Comparison of ENCODE assay signal across 13 cellular contexts in the genomic region with DNA sequence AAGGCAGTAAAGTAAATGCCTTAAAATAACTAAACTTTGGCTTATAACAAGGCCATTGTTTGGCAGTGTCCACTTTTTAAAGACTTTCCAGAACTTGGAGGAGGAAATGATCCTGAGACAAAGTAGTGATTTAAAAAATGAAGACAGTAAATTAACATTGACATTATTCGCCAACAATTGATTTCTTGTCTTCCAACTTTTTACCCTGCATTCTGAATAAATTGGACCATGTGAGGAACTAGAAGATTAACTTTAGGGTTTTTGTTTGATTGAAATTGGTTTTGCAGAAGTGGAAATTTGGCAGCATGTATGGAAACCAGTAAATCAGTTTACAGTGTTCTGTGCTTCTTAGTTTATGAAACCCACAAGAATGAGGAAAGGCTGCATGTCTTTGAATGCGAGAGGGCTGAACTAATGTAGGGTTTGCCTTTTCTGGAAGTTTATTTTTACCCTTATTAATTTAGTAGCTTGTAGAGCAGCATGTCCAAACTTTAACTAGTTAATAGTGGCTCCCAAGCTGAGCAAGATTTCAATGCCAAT. TPM values are rescaled to one million over a fixed set of nuclear protein-coding genes. Genes with fewer than 3 reads are reported as not detected.
A peak's percentile ranks its signal among the peaks of the same experiment; 100 is the strongest.
DNase-seq lines count a peak whose midpoint lies in the region; ATAC-seq and TF ChIP-seq lines count a peak whose summit lies in the region.
"Had no signal": no experiment of that assay in that cellular context is flagged by ENCODE, and none has a peak within 500 bp of the region (broad histone marks: within the 10 kb centered on the region; RNA-seq: fewer than 3 reads in every experiment).

No MANE protein-coding gene starts in this region.

- no peaks in the 10 kb centered on the region for H3K27me3 Mint-ChIP-seq in activated T-helper 17 cell treated with anti-CD3 and anti-CD28 coated beads, Interleukin-2, amount 50 U/mL, for 72 hours
- H3K27me3 Mint-ChIP-seq in activated naive CD8-positive, alpha-beta T cell treated with anti-CD3 and anti-CD28 coated beads for 36 hours, result no peaks in the 10 kb centered on the region

- no peaks in the 10 kb centered on the region for H3K36me3 ChIP-seq in iPS-20b (ENCODE audit: insufficient read depth, low read depth, low read length)
- no peaks in the 10 kb centered on the region for H3K36me3 ChIP-seq in smooth muscle cell (ENCODE audit: low read depth)
- H3K36me3 ChIP-seq in MG63, result no peaks in the 10 kb centered on the region
- H3K36me3 ChIP-seq: HAP-1 had no signal

- no peak overlapping the region for H3K4me3 ChIP-seq in iPS-20b (ENCODE audit: low read length)
- no peak overlapping the region for H3K4me3 ChIP-seq in smooth muscle cell
- no peak overlapping the region for H3K4me3 ChIP-seq in MG63
- H3K4me3 ChIP-seq: HAP-1 had no signal

- no peak for TF ChIP-seq CTCF in smooth muscle cell (IDR thresholded peaks at IDR 0.05; ENCODE audit: borderline replicate concordance, insufficient read depth, poor library complexity, severe bottlenecking)

- DNase-seq in NOMO-1 (lab: John Stamatoyannopoulos, UW; ENCODE audit: unreplicated experiment in 2 of 2) (peak; percentile 27 to 81), smooth muscle cell (lab: John Stamatoyannopoulos, UW; ENCODE audit: unreplicated experiment) (no peak), MG63 (no peak), anterior cingulate cortex (lab: John Stamatoyannopoulos, UW) (no peak)
- no peak for DNase-seq in activated effector memory CD4-positive, alpha-beta T cell treated with Interleukin-2 at 50 U/mL for 16 hours
- DNase-seq in activated naive CD8-positive, alpha-beta T cell treated with anti-CD3 and anti-CD28 coated beads for 36 hours, result no peak
- DNase-seq: activated CD4-positive, alpha-beta T cell treated with anti-CD3 and anti-CD28 coated beads, Interleukin-2, amount 50 U/mL, for 1 hour; activated naive CD4-positive, alpha-beta T cell treated with Interleukin-2 at 50 U/mL for 16 hours; GDM1 had no signal

- H3K4me1 ChIP-seq in iPS-20b (ENCODE audit: insufficient read depth, low read length) (peaks cover 17% of the 10 kb centered on the region), smooth muscle cell (ENCODE audit: low read depth) (peaks cover 29% of the 10 kb centered on the region)
- H3K4me1 ChIP-seq: HAP-1 had no signal

- peak overlapping the region; percentile 95 for H3K27ac Mint-ChIP-seq in activated T-helper 17 cell treated with anti-CD3 and anti-CD28 coated beads, Interleukin-2, amount 50 U/mL, for 72 hours
- H3K27ac Mint-ChIP-seq in activated naive CD8-positive, alpha-beta T cell treated with anti-CD3 and anti-CD28 coated beads for 36 hours, result no peak overlapping the region

- H3K9me3 Mint-ChIP-seq in activated T-helper 17 cell treated with anti-CD3 and anti-CD28 coated beads, Interleukin-2, amount 50 U/mL, for 72 hours, result no peaks in the 10 kb centered on the region
- H3K9me3 Mint-ChIP-seq in activated naive CD8-positive, alpha-beta T cell treated with anti-CD3 and anti-CD28 coated beads for 36 hours, result no peaks in the 10 kb centered on the region
- H3K9me3 Mint-ChIP-seq: T-cell had no signal

- H4K20me1 ChIP-seq in smooth muscle cell (ENCODE audit: low read depth), result peaks cover 69% of the 10 kb centered on the region

- peak overlapping the region; percentile 58 for H3K4me2 ChIP-seq in smooth muscle cell

- H3K27ac ChIP-seq in iPS-20b (ENCODE audit: low read length), result no peak overlapping the region
- H3K27ac ChIP-seq in smooth muscle cell (ENCODE audit: low read depth), result peak overlapping the region; percentile 96

- peaks cover 60% of the 10 kb centered on the region for H3K4me1 Mint-ChIP-seq in activated T-helper 17 cell treated with anti-CD3 and anti-CD28 coated beads, Interleukin-2, amount 50 U/mL, for 72 hours
- H3K4me1 Mint-ChIP-seq in activated naive CD8-positive, alpha-beta T cell treated with anti-CD3 and anti-CD28 coated beads for 36 hours, result peaks cover 66% of the 10 kb centered on the region

- H3K9me3 ChIP-seq in iPS-20b (ENCODE audit: insufficient read depth, low read depth, low read length) (no peaks in the 10 kb centered on the region), smooth muscle cell (replicated peaks; ENCODE audit: low read depth) (no peaks in the 10 kb centered on the region), MG63 (no peaks in the 10 kb centered on the region)
- H3K9me3 ChIP-seq: HAP-1 had no signal

- H2AFZ ChIP-seq in smooth muscle cell (ENCODE audit: low read depth), result no peak overlapping the region

- H3K79me2 ChIP-seq in smooth muscle cell (ENCODE audit: low read depth), result peaks cover 67% of the 10 kb centered on the region

- H3K27me3 ChIP-seq in iPS-20b (ENCODE audit: insufficient read depth, low read length) (peaks cover 39% of the 10 kb centered on the region), smooth muscle cell (ENCODE audit: low read depth) (no peaks in the 10 kb centered on the region), MG63 (no peaks in the 10 kb centered on the region)

- H3K9ac ChIP-seq in iPS-20b (ENCODE audit: low read depth, low read length), result peak overlapping the region; percentile 25; the same call in 1 of the 2 replicates
- peak overlapping the region; percentile 46 for H3K9ac ChIP-seq in smooth muscle cell (ENCODE audit: low read depth)

- ATAC-seq in activated T-helper 17 cell treated with anti-CD3 and anti-CD28 coated beads, Interleukin-2, amount 50 U/mL, for 72 hours (replicated peaks), result no peak

- H3K36me3 Mint-ChIP-seq in activated T-helper 17 cell treated with anti-CD3 and anti-CD28 coated beads, Interleukin-2, amount 50 U/mL, for 72 hours (ENCODE audit: low read depth), result peaks cover 11% of the 10 kb centered on the region
- peaks cover 10% of the 10 kb centered on the region for H3K36me3 Mint-ChIP-seq in activated naive CD8-positive, alpha-beta T cell treated with anti-CD3 and anti-CD28 coated beads for 36 hours

- 51% methylated on average over 2 of the region's 2 CpGs for WGBS in smooth muscle cell (ENCODE audit: low lambda C conversion rate)

- H3K4me3 Mint-ChIP-seq in activated T-helper 17 cell treated with anti-CD3 and anti-CD28 coated beads, Interleukin-2, amount 50 U/mL, for 72 hours, result peak overlapping the region; percentile 88
- H3K4me3 Mint-ChIP-seq in activated naive CD8-positive, alpha-beta T cell treated with anti-CD3 and anti-CD28 coated beads for 36 hours, result no peak overlapping the region

- H3F3A ChIP-seq in smooth muscle cell (ENCODE audit: low read depth), result peaks cover 28% of the 10 kb centered on the region

RNA-seq across cellular contexts. Expression of gene LDLRAD4, which starts 50.3 kb away (rescaled TPM):
- total RNA-seq in activated T-helper 17 cell treated with anti-CD3 and anti-CD28 coated beads, Interleukin-2, amount 50 U/mL, for 72 hours, result 10 to 100 TPM; 52.0 to 54.8 TPM
- total RNA-seq in smooth muscle cell, result 36.2 and 41.1 TPM in 2 replicates
- polyA plus RNA-seq in smooth muscle cell, result 40.9 and 48.3 TPM in 2 replicates
- total RNA-seq in MG63 (2014; rRNA removed; shearing (Covaris generic); ENCODE audit: low replicate concordance), result 0.02 and 0.36 TPM in 2 replicates
- total RNA-seq in activated naive CD8-positive, alpha-beta T cell treated with anti-CD3 and anti-CD28 coated beads for 36 hours, result 10 to 100 TPM; 27.4 to 27.5 TPM

Comparison
In these comparisons a context has a peak if more than half of its experiments do, and no peak if none do; other contexts are left out.
1. DNase-seq: peak in NOMO-1 (2 of 2); none in smooth muscle cell (single experiment), MG63 (single experiment), activated effector memory CD4-positive, alpha-beta T cell treated with Interleukin-2 at 50 U/mL for 16 hours (single experiment), anterior cingulate cortex (0 of 58) and activated naive CD8-positive, alpha-beta T cell treated with anti-CD3 and anti-CD28 coated beads for 36 hours (single experiment).
2. RNA of gene LDLRAD4, which starts 50.3 kb away (total RNA-seq): 52.0 to 54.8 TPM in activated T-helper 17 cell treated with anti-CD3 and anti-CD28 coated beads, Interleukin-2, amount 50 U/mL, for 72 hours, 36.2 to 41.1 TPM in smooth muscle cell and 27.4 to 27.5 TPM in activated naive CD8-positive, alpha-beta T cell treated with anti-CD3 and anti-CD28 coated beads for 36 hours; 0.02 to 0.36 TPM in MG63; every median in the first group is over 10 times any median in the second.